8 cellular contexts compared by ENCODE assay signal in genomic region chr3:27714692-27715453, GRCh38.
A peak's percentile ranks its signal among the peaks of the same experiment; 100 is the strongest.
DNase-seq lines count a peak whose midpoint lies in the region; ATAC-seq and TF ChIP-seq lines count a peak whose summit lies in the region.

No MANE protein-coding gene starts in this region.

- no peak for TF ChIP-seq POLR2A in GM18505 (IDR thresholded peaks at IDR 0.05; ENCODE audit: borderline replicate concordance, extremely low read depth, insufficient read depth, insufficient read length)

- H3K27me3 ChIP-seq in iPS-20b (ENCODE audit: insufficient read depth, low read length) = peaks cover 97% of the 10 kb centered on the region

- ATAC-seq in stimulated activated naive CD8-positive, alpha-beta T cell treated with anti-CD3 and anti-CD28 coated beads, Interleukin-15, amount 100 ng/mL, for 72 hours = peak; percentile 21
- ATAC-seq in HG03342 (IDR thresholded peaks at IDR 0.05; ENCODE audit: unreplicated experiment) (no peak), GM18505 (IDR thresholded peaks at IDR 0.05; ENCODE audit: unreplicated experiment) (no peak)

- H3K36me3 Mint-ChIP-seq in activated T-cell treated with anti-CD3 and anti-CD28 coated beads, Interleukin-2, amount 50 U/mL, for 24 hours (ENCODE audit: low read depth) = peaks cover 5% of the 10 kb centered on the region

- H3K27ac ChIP-seq in iPS-20b (ENCODE audit: low read length) = no peak overlapping the region

- peak overlapping the region; percentile 41 for H3K27ac Mint-ChIP-seq in activated T-cell treated with anti-CD3 and anti-CD28 coated beads, Interleukin-2, amount 50 U/mL, for 24 hours
- H3K27ac Mint-ChIP-seq in stimulated activated naive CD8-positive, alpha-beta T cell treated with anti-CD3 and anti-CD28 coated beads, Interleukin-15, amount 100 ng/mL, for 72 hours = peak overlapping the region in 1 of 2 donors; percentile 29

- peaks cover 36% of the 10 kb centered on the region for H3K4me1 ChIP-seq in iPS-20b (ENCODE audit: insufficient read depth, low read length)

- peak overlapping the region; percentile 82 for H3K4me3 Mint-ChIP-seq in activated T-cell treated with anti-CD3 and anti-CD28 coated beads, Interleukin-2, amount 50 U/mL, for 24 hours
- H3K4me3 Mint-ChIP-seq in stimulated activated naive CD8-positive, alpha-beta T cell treated with anti-CD3 and anti-CD28 coated beads, Interleukin-15, amount 100 ng/mL, for 72 hours = peak overlapping the region; percentile 96 to 98

- H3K4me3 ChIP-seq in iPS-20b (ENCODE audit: low read length) = peak overlapping the region; percentile 67

- no peaks in the 10 kb centered on the region for H3K9me3 Mint-ChIP-seq in activated T-cell treated with anti-CD3 and anti-CD28 coated beads, Interleukin-2, amount 50 U/mL, for 24 hours
- H3K9me3 Mint-ChIP-seq in stimulated activated naive CD8-positive, alpha-beta T cell treated with anti-CD3 and anti-CD28 coated beads, Interleukin-15, amount 100 ng/mL, for 72 hours = no peaks in the 10 kb centered on the region

- no peaks in the 10 kb centered on the region for H3K36me3 ChIP-seq in iPS-20b (ENCODE audit: insufficient read depth, low read depth, low read length)

- peaks cover 59% of the 10 kb centered on the region for H3K27me3 Mint-ChIP-seq in activated T-cell treated with anti-CD3 and anti-CD28 coated beads, Interleukin-2, amount 50 U/mL, for 24 hours
- H3K27me3 Mint-ChIP-seq in stimulated activated naive CD8-positive, alpha-beta T cell treated with anti-CD3 and anti-CD28 coated beads, Interleukin-15, amount 100 ng/mL, for 72 hours = peaks cover 82% of the 10 kb centered on the region

- H3K9me3 ChIP-seq in iPS-20b (ENCODE audit: insufficient read depth, low read depth, low read length) = no peaks in the 10 kb centered on the region; the same call in 1 of the 2 replicates

- peak; percentile 63 for DNase-seq in activated T-cell treated with anti-CD3 and anti-CD28 coated beads, Interleukin-2, amount 50 U/mL, for 24 hours
- DNase-seq in activated T-cell treated with anti-CD3 and anti-CD28 coated beads for 4 hours (no peak), anterior cingulate cortex (lab: John Stamatoyannopoulos, UW) (no peak)
- DNase-seq in activated CD8-positive, alpha-beta memory T cell treated with anti-CD3 and anti-CD28 coated beads for 24 hours = peak; percentile 78
- DNase-seq in stimulated activated naive CD8-positive, alpha-beta T cell treated with anti-CD3 and anti-CD28 coated beads, Interleukin-15, amount 100 ng/mL, for 72 hours = no peak

- no peak overlapping the region for H3K9ac ChIP-seq in iPS-20b (ENCODE audit: low read depth, low read length)

- peaks cover 40% of the 10 kb centered on the region for H3K4me1 Mint-ChIP-seq in activated T-cell treated with anti-CD3 and anti-CD28 coated beads, Interleukin-2, amount 50 U/mL, for 24 hours (ENCODE audit: low read depth)
- H3K4me1 Mint-ChIP-seq in stimulated activated naive CD8-positive, alpha-beta T cell treated with anti-CD3 and anti-CD28 coated beads, Interleukin-15, amount 100 ng/mL, for 72 hours = peaks cover 49% of the 10 kb centered on the region

Comparison
In these comparisons a context has a peak if more than half of its experiments do, and no peak if none do; other contexts are left out.
1. DNase-seq: peak in activated T-cell treated with anti-CD3 and anti-CD28 coated beads, Interleukin-2, amount 50 U/mL, for 24 hours (single experiment) and activated CD8-positive, alpha-beta memory T cell treated with anti-CD3 and anti-CD28 coated beads for 24 hours (single experiment); none in activated T-cell treated with anti-CD3 and anti-CD28 coated beads for 4 hours (single experiment), stimulated activated naive CD8-positive, alpha-beta T cell treated with anti-CD3 and anti-CD28 coated beads, Interleukin-15, amount 100 ng/mL, for 72 hours (0 of 2) and anterior cingulate cortex (0 of 58).